ENCODE assay signal across 1 cellular context in genomic region chr12:114400395-114400794, GRCh38.
TF ChIP-seq lines count a peak whose summit lies in the region.

No MANE protein-coding gene starts in this region.

TF ChIP-seq in IMR-90, 13 proteins besides CTCF, POLR2A, EP300 and RAD21:
- TF ChIP-seq ELK1 (IDR thresholded peaks at IDR 0.05; ENCODE audit: borderline replicate concordance, low read depth, low read length) (no peak), BHLHE40 (IDR thresholded peaks at IDR 0.05; ENCODE audit: low read depth, low read length) (no peak), CHD1 (IDR thresholded peaks at IDR 0.05; ENCODE audit: low read depth, low read length) (no peak; the same call in 1 of the 2 replicates), RCOR1 (IDR thresholded peaks at IDR 0.05; ENCODE audit: insufficient replicate concordance, low read length) (no peak), FOS (IDR thresholded peaks at IDR 0.05; ENCODE audit: low read depth, low read length) (no peak), MAZ (IDR thresholded peaks at IDR 0.05; ENCODE audit: borderline replicate concordance, low read depth, low read length) (no peak), USF2 (IDR thresholded peaks at IDR 0.05; ENCODE audit: low read depth, low read length) (no peak), NFE2L2 (IDR thresholded peaks at IDR 0.05; ENCODE audit: low read depth, low read length) (no peak), SMC3 (IDR thresholded peaks at IDR 0.05; ENCODE audit: low read depth, low read length) (no peak), RFX5 (IDR thresholded peaks at IDR 0.05; ENCODE audit: low read depth, low read length) (no peak), MXI1 (IDR thresholded peaks at IDR 0.05; ENCODE audit: borderline replicate concordance, low read depth, low read length) (no peak), MAFK (IDR thresholded peaks at IDR 0.05; ENCODE audit: low read depth, low read length) (no peak), CEBPB (IDR thresholded peaks at IDR 0.05; ENCODE audit: low read depth, low read length) (no peak)
TF ChIP-seq in IMR-90: peak in this region for 0.
